8 cellular contexts compared by ENCODE assay signal in genomic region chr3:18442743-18443669, GRCh38. TPM values are rescaled to one million over a fixed set of nuclear protein-coding genes. Genes with fewer than 3 reads are reported as not detected.
A peak's percentile ranks its signal among the peaks of the same experiment; 100 is the strongest.
DNase-seq lines count a peak whose midpoint lies in the region; ATAC-seq and TF ChIP-seq lines count a peak whose summit lies in the region.

No MANE protein-coding gene starts in this region.

- POLR2A ChIA-PET in OCI-LY7 (lab: Charles Lee) = no interaction called here

- no TSS peak for BruUV-seq in OCI-LY7 (replicated peaks; lab: Mats Ljungman, UMichigan)

- H3K27me3 ChIP-seq in esophagus muscularis mucosa (peaks cover 0 to 20% (median 5%) of the 10 kb centered on the region in 4 donors), skeletal muscle satellite cell (ENCODE audit: control insufficient read depth, insufficient read depth, low read length) (peaks cover 53% of the 10 kb centered on the region), MG63 (peaks cover 26% of the 10 kb centered on the region)

- WGBS in esophagus muscularis mucosa = 54% methylated on average over 10 of the region's 11 CpGs

- H3K4me3 ChIP-seq in OCI-LY7 (ENCODE audit: low read depth, low read length, poor library complexity, severe bottlenecking) (no peak overlapping the region), esophagus muscularis mucosa (peak overlapping the region; percentile 62 to 76 (median 66)), skeletal muscle satellite cell (ENCODE audit: low read length) (no peak overlapping the region), MG63 (no peak overlapping the region)

- H3K27ac ChIP-seq in OCI-LY7 (ENCODE audit: low read depth, low read length, poor library complexity, severe bottlenecking) (no peak overlapping the region), esophagus muscularis mucosa (replicated peaks in 1 of 4) (no peak overlapping the region)

- CTCF ChIA-PET in OCI-LY7 (lab: Charles Lee; ENCODE audit: unreplicated experiment) = no interaction called here

- H2AFZ ChIP-seq in OCI-LY7 (ENCODE audit: low read length) = no peak overlapping the region

- H3K9me3 ChIP-seq in OCI-LY7 (ENCODE audit: low read length) (0 out of 2 replicates have a peak, but pooled peaks cover 6% of the 10 kb centered on the region), esophagus muscularis mucosa (no peaks in the 10 kb centered on the region), skeletal muscle satellite cell (replicated peaks; ENCODE audit: low read length) (no peaks in the 10 kb centered on the region), MG63 (no peaks in the 10 kb centered on the region)

- TF ChIP-seq CTCF in GM13976 (IDR thresholded peaks at IDR 0.05; ENCODE audit: borderline replicate concordance, control extremely low read depth, extremely low read depth, insufficient read depth, missing control alignments) (no peak), OCI-LY7 (conservative IDR thresholded peaks at IDR 0.05; ENCODE audit: low read length) (no peak), esophagus muscularis mucosa (IDR thresholded peaks at IDR 0.05) (no peak)

- in situ Hi-C loops in GM13976 (cut with MboI; ENCODE audit: low sequenced_read_pairs, unreplicated experiment) = no loop called here

- TF ChIP-seq POLR2A in esophagus muscularis mucosa (IDR thresholded peaks at IDR 0.05; ENCODE audit: low read depth) = no peak

- H3K9me2 ChIP-seq in OCI-LY7 (ENCODE audit: insufficient read depth, low read length) = no peaks in the 10 kb centered on the region

- no peak overlapping the region for H3K9ac ChIP-seq in skeletal muscle satellite cell (ENCODE audit: low read depth, low read length)

- ATAC-seq in HG02970 (IDR thresholded peaks at IDR 0.05; ENCODE audit: low FRiP score, unreplicated experiment) = no peak

- H3K4me2 ChIP-seq in OCI-LY7 (ENCODE audit: low read length) = peak overlapping the region; percentile 21; the same call in 1 of the 2 replicates
- peak overlapping the region; percentile 88 for H3K4me2 ChIP-seq in skeletal muscle satellite cell (ENCODE audit: low read length)

- no peaks in the 10 kb centered on the region for H3K36me3 ChIP-seq in OCI-LY7 (ENCODE audit: insufficient read depth, low read length)
- H3K36me3 ChIP-seq in esophagus muscularis mucosa = no peaks in the 10 kb centered on the region
- H3K36me3 ChIP-seq in skeletal muscle satellite cell (ENCODE audit: insufficient read depth, low read length) = no peaks in the 10 kb centered on the region
- H3K36me3 ChIP-seq in MG63 = no peaks in the 10 kb centered on the region

- no peaks in the 10 kb centered on the region for H3K79me2 ChIP-seq in OCI-LY7 (ENCODE audit: insufficient read depth, low read depth, low read length)

- no peak for TF ChIP-seq EP300 in esophagus muscularis mucosa (IDR thresholded peaks at IDR 0.05)

- peaks cover 45% of the 10 kb centered on the region for H3K4me1 ChIP-seq in OCI-LY7 (ENCODE audit: insufficient read depth, low read length, poor library complexity, severe bottlenecking)
- H3K4me1 ChIP-seq in esophagus muscularis mucosa = peaks cover 20 to 30% (median 29%) of the 10 kb centered on the region in 4 donors
- peaks cover 17% of the 10 kb centered on the region for H3K4me1 ChIP-seq in skeletal muscle satellite cell (ENCODE audit: control insufficient read depth, insufficient read depth, low read length)

- intact Hi-C loops in OCI-LY7 (cut with micrococcal nuclease; ENCODE audit: unreplicated experiment) (no loop called here), esophagus muscularis mucosa (cut with DNase I) (no loop called here)

- DNase-seq in GM13976 (ENCODE audit: low spot score) (peak; percentile 10), OCI-LY7 (ENCODE audit: low spot score) (no peak), esophagus muscularis mucosa (ENCODE audit: extremely low spot score) (no peak), MG63 (no peak), AG08395 (ENCODE audit: low spot score) (no peak), NCI-H146 treated with DMSO at 0.1 percent for 48 hours (lab: John Stamatoyannopoulos, UW; ENCODE audit: unreplicated experiment) (no peak)

- no peaks in the 10 kb centered on the region for H4K20me1 ChIP-seq in OCI-LY7 (ENCODE audit: insufficient read depth, low read length)

RNA-seq across cellular contexts. Expression of gene SATB1, which starts 17.9 kb away (rescaled TPM):
- 5.6 and 8.7 TPM in 2 replicates for total RNA-seq in OCI-LY7 (2014; rRNA removed; shearing (Covaris generic))
- 2.5 and 2.7 TPM in 2 replicates for total RNA-seq in OCI-LY7 (2022)
- total RNA-seq in esophagus muscularis mucosa = 10 to 100 TPM; 38.1 to 87.4 (median 57.1) TPM
- total RNA-seq in skeletal muscle satellite cell (2012; rRNA removed) = 4.1 and 4.4 TPM in 2 replicates
- not detected in 2 replicates for total RNA-seq in MG63 (2014; rRNA removed; shearing (Covaris generic); ENCODE audit: low replicate concordance)

Comparison
In these comparisons a context has a peak if more than half of its experiments do, and no peak if none do; other contexts are left out.
1. H3K4me3 ChIP-seq: peak in esophagus muscularis mucosa (4 of 4); none in OCI-LY7 (single experiment), skeletal muscle satellite cell (single experiment) and MG63 (single experiment).
2. RNA of gene SATB1, which starts 17.9 kb away (total RNA-seq): 38.1 to 87.4 TPM in esophagus muscularis mucosa; 2.5 to 8.7 TPM in OCI-LY7 and not detected in MG63; every median in the first group is over 4 times any median in the second.